ENCODE assay signal across 23 cellular contexts in the genomic region with DNA sequence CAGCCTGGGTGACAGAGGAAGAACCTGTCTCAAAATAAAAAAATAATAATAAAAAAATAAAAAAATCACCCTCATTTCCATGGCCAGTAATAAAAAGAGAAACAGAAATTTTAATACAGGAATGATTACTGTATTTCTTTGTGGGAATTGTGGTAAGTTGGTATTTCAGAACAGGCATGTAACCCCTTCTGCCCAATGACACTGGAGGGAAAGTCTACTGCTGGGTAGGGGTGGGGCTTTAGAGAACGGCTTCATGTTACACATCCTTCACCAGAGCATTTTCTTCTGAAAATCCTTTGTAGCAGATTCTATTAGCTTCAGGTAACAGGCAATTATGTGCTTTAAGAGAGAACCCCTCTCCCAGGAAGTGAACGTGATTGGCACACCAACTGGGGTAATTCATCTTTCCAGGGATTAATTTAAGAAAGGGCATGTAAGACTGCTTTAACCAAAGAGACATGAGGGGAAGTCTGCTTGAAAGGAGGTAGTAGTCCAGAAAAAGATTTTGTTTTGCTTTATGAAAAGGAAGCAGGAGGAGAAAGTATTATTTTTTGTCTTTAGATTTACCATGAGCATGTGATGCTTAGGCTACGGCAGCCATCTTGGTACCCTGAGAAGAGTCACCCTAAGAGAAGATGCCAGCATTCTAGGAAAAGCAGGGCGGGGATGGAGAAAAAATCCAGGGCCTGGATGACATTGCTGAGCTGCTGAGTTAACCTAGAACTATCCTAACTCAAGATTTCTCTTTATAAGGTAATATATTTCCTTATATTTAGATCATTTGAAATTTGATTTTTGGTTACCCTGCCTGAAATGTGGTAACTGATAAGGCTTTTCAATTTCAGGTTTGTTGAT. TPM values are rescaled to one million over a fixed set of nuclear protein-coding genes. Genes with fewer than 3 reads are reported as not detected.
A peak's percentile ranks its signal among the peaks of the same experiment; 100 is the strongest.
DNase-seq lines count a peak whose midpoint lies in the region; ATAC-seq, FAIRE-seq and TF ChIP-seq lines count a peak whose summit lies in the region.
"Had no signal": no experiment of that assay in that cellular context is flagged by ENCODE, and none has a peak within 500 bp of the region (broad histone marks: within the 10 kb centered on the region; RNA-seq: fewer than 3 reads in every experiment).

No MANE protein-coding gene starts in this region.

- H3K9me3 ChIP-seq in GM12878 (replicated peaks; ENCODE audit: control insufficient read depth, insufficient read depth, low read length): no peaks in the 10 kb centered on the region
- no peaks in the 10 kb centered on the region for H3K9me3 ChIP-seq in OCI-LY7 (ENCODE audit: low read length)
- no peaks in the 10 kb centered on the region for H3K9me3 ChIP-seq in ovary
- H3K9me3 ChIP-seq: suprapubic skin had no signal

- TF ChIP-seq CTCF in D721Med (IDR thresholded peaks at IDR 0.05; ENCODE audit: insufficient read depth, missing control alignments) (no peak), GM12878 (IDR thresholded peaks at IDR 0.05 in 2 of 3, conservative IDR thresholded peaks at IDR 0.05 in 1 of 3; ENCODE audit: control insufficient read depth in 2 of 3, extremely low read depth in 1 of 3, insufficient read depth in 1 of 3, low read depth in 3 of 3, low read length in 3 of 3) (no peak), OCI-LY7 (conservative IDR thresholded peaks at IDR 0.05; ENCODE audit: low read length) (no peak), ovary (IDR thresholded peaks at IDR 0.05) (no peak)

- TF ChIP-seq RAD21 in GM12878 (IDR thresholded peaks at IDR 0.05; ENCODE audit: insufficient read depth, low read depth, low read length): no peak

- H3K27me3 ChIP-seq in GM12878 (replicated peaks in 1 of 2; ENCODE audit: control insufficient read depth in 2 of 2, insufficient read depth in 2 of 2, low read length in 1 of 2) (no peaks in the 10 kb centered on the region; a peak in 1 of 4 replicates), ovary (no peaks in the 10 kb centered on the region)
- H3K27me3 ChIP-seq: suprapubic skin had no signal

- H3K79me2 ChIP-seq in GM12878 (ENCODE audit: control insufficient read depth, insufficient read depth, low read length) (no peaks in the 10 kb centered on the region), OCI-LY7 (ENCODE audit: insufficient read depth, low read depth, low read length) (no peaks in the 10 kb centered on the region)

- intact Hi-C loops in GM12878 (cut with micrococcal nuclease; ENCODE audit: unreplicated experiment) (no loop called here), OCI-LY7 (cut with micrococcal nuclease; ENCODE audit: unreplicated experiment) (no loop called here), ovary (cut with DNase I) (loop anchor here in 1 of 4 donors (10.0 kb wide), 1 partner anchor 152 kb away; no protein-coding TSS in a partner anchor)

- 10% methylated on average over 4 of the region's 4 CpGs for WGBS in GM12878 (ENCODE audit: insufficient coverage, insufficient replicate concordance, low lambda C conversion rate, missing lambda C conversion rate)
- 74 to 87% (median 83%) methylated on average over 4 of the region's 4 CpGs for WGBS in ovary, 3 donors

- H3K27ac ChIP-seq in GM12878 (ENCODE audit: control insufficient read depth, insufficient read depth) (no peak overlapping the region), OCI-LY7 (ENCODE audit: low read depth, low read length, poor library complexity, severe bottlenecking) (no peak overlapping the region), ovary (no peak overlapping the region)
- H3K27ac ChIP-seq: RWPE1, suprapubic skin had no signal

- DNase-seq in D721Med (ENCODE audit: insufficient read length, low spot score): no peak
- DNase-seq in LHCN-M2 (ENCODE audit: low read depth): peak; percentile 14
- DNase-seq in NCI-H748 (lab: John Stamatoyannopoulos, UW; ENCODE audit: unreplicated experiment): peak; percentile 74
- no peak for DNase-seq in GM12878 (ENCODE audit: low read depth, low spot score)
- DNase-seq in OCI-LY7 (ENCODE audit: low spot score): no peak
- no peak for DNase-seq in ovary
- DNase-seq: activated CD4-positive, alpha-beta T cell treated with anti-CD3 and anti-CD28 coated beads, Interleukin-2, amount 50 U/mL, for 1 hour; activated naive CD4-positive, alpha-beta T cell treated with anti-CD3 and anti-CD28 coated beads, Interleukin-2, amount 50 U/mL, for 16 hours; activated T-cell treated with anti-CD3 and anti-CD28 coated beads for 4 hours; cortex of kidney; Kasumi-1; mammary epithelial cell; naive B cell; NCI-H1930; NCI-H774; stimulated activated CD8-positive, alpha-beta memory T cell treated with anti-CD3 and anti-CD28 coated beads, Interleukin-4, amount 100 ng/mL, for 48 hours had no signal

- no peak for TF ChIP-seq EP300 in GM12878 (IDR thresholded peaks at IDR 0.05; ENCODE audit: borderline replicate concordance in 1 of 2, control insufficient read depth in 1 of 2, low read depth in 2 of 2, low read length in 2 of 2)
- no peak for TF ChIP-seq EP300 in ovary (IDR thresholded peaks at IDR 0.05)

- RAD21 ChIA-PET in GM12878 (lab: Charles Lee; ENCODE audit: unreplicated experiment): no interaction called here

- H3K4me3 ChIP-seq in GM12878: no peak overlapping the region
- no peak overlapping the region for H3K4me3 ChIP-seq in OCI-LY7 (ENCODE audit: low read depth, low read length, poor library complexity, severe bottlenecking)
- no peak overlapping the region for H3K4me3 ChIP-seq in ovary
- H3K4me3 ChIP-seq: suprapubic skin had no signal

- POLR2A ChIA-PET in GM12878 (lab: Charles Lee) (no interaction called here), OCI-LY7 (lab: Charles Lee) (no interaction called here)

- ATAC-seq in GM12878: no peak
- no peak for ATAC-seq in GM18870 (IDR thresholded peaks at IDR 0.05; ENCODE audit: unreplicated experiment)
- no peak for ATAC-seq in GM18909 (IDR thresholded peaks at IDR 0.05; ENCODE audit: poor library complexity, unreplicated experiment)

- FAIRE-seq in D721Med (lab: Jason Lieb, UNC) (peak; percentile 35), GM12878 (lab: Jason Lieb, UNC) (no peak)
- FAIRE-seq: keratinocyte had no signal

- H3K9me2 ChIP-seq in OCI-LY7 (ENCODE audit: insufficient read depth, low read length): no peaks in the 10 kb centered on the region

- H3K4me1 ChIP-seq in GM12878 (ENCODE audit: control insufficient read depth, insufficient read depth, low read length): no peaks in the 10 kb centered on the region
- H3K4me1 ChIP-seq in OCI-LY7 (ENCODE audit: insufficient read depth, low read length, poor library complexity, severe bottlenecking): no peaks in the 10 kb centered on the region
- H3K4me1 ChIP-seq in ovary (ENCODE audit: insufficient read depth): peaks cover 1% of the 10 kb centered on the region
- H3K4me1 ChIP-seq: suprapubic skin had no signal

- no peak overlapping the region for H2AFZ ChIP-seq in GM12878 (ENCODE audit: control insufficient read depth, low read depth, low read length)
- no peak overlapping the region for H2AFZ ChIP-seq in OCI-LY7 (ENCODE audit: low read length)

- BruUV-seq in GM12878 (replicated peaks; lab: Mats Ljungman, UMichigan) (no TSS peak), OCI-LY7 (replicated peaks; lab: Mats Ljungman, UMichigan) (no TSS peak)

- CTCF ChIA-PET in GM12878 (lab: Yijun Ruan, JAX): interaction anchor here (0.6 kb wide), 1 partner anchor 28 kb away, joined by 3 read pairs; no protein-coding TSS in a partner anchor
- CTCF ChIA-PET in OCI-LY7 (lab: Charles Lee; ENCODE audit: unreplicated experiment): no interaction called here

- SMC1A ChIA-PET in GM12878 (lab: Charles Lee; ENCODE audit: uncharacterized antibody, unreplicated experiment): interaction anchor here (1.6 kb wide), 1 partner anchor 323 kb away, joined by 3 read pairs; no protein-coding TSS in a partner anchor

- H3K4me2 ChIP-seq in GM12878 (ENCODE audit: control insufficient read depth, insufficient read depth) (no peak overlapping the region), OCI-LY7 (ENCODE audit: low read length) (no peak overlapping the region)

- no peak overlapping the region for H3K9ac ChIP-seq in GM12878 (ENCODE audit: control insufficient read depth, insufficient read depth, low read length)

- H3K36me3 ChIP-seq in GM12878 (ENCODE audit: control insufficient read depth in 2 of 2, insufficient read depth in 2 of 2, low read length in 1 of 2): no peaks in the 10 kb centered on the region
- H3K36me3 ChIP-seq in OCI-LY7 (ENCODE audit: insufficient read depth, low read length): no peaks in the 10 kb centered on the region
- no peaks in the 10 kb centered on the region for H3K36me3 ChIP-seq in ovary
- H3K36me3 ChIP-seq: suprapubic skin had no signal

- TF ChIP-seq POLR2A in GM12878 (IDR thresholded peaks at IDR 0.05; ENCODE audit: low read depth, low read length) (no peak), ovary (IDR thresholded peaks at IDR 0.05) (no peak)

- in situ Hi-C loops in GM12878 (cut with MboI): no loop called here

- H4K20me1 ChIP-seq in GM12878 (ENCODE audit: control insufficient read depth, insufficient read depth) (no peaks in the 10 kb centered on the region), OCI-LY7 (ENCODE audit: insufficient read depth, low read length) (no peaks in the 10 kb centered on the region)

TF ChIP-seq in GM12878, 131 proteins besides CTCF, POLR2A, EP300 and RAD21 (continues in another document):
- TF ChIP-seq YY1 (IDR thresholded peaks at IDR 0.05; ENCODE audit: low read depth, low read length): 0 out of 2 replicates have a peak, but pooled peaks have one; percentile 10

RNA-seq across cellular contexts. Expression of a gene that starts 57.7 kb away (rescaled TPM):
- total RNA-seq in LHCN-M2 (2014; rRNA removed) (not detected in 2 replicates), GM12878 (2014; rRNA removed) (not detected in 2 replicates), GM12878 (2014; rRNA removed; fragmentation: Illumina TruSeq; extraction: Trizol) (not detected in 2 replicates), GM12878 (2021) (0.10 TPM in 1 of 2 replicates, not detected in the other), OCI-LY7 (2022) (not detected in 2 replicates), ovary (10 to 100 TPM in 3 of 7 donors, 1 to 10 TPM in 4; 1.3 to 31.7 (median 4.8) TPM)
- not detected for polyA plus RNA-seq in LHCN-M2 (2012)
- total RNA-seq in GM12878 (2013; cell fraction: nucleolus; rRNA removed): not detected in 2 replicates
- polyA plus RNA-seq in GM12878 (2011; ENCODE audit: low read depth): not detected
- polyA plus RNA-seq in GM12878 (2011; rRNA removed) (not detected in 2 replicates), GM12878 (2014; fragmentation: Illumina TruSeq; extraction: Trizol) (not detected in 2 replicates), GM12878 (2014; fragmentation: Nextera tagmentation; extraction: Ambion mirVana) (under 1 TPM in 1 of 2 experiments, not detected in 1; 0.05 TPM), GM12878 (2014; rRNA removed) (not detected in 2 replicates), GM12878 (2016; fragmentation: Nextera tagmentation; extraction: Ambion mirVana) (not detected), ovary (100 to 1,000 TPM in 1 of 2 donors, 1 to 10 TPM in 1; 4.7 to 248 TPM)
- 0.03 TPM in 1 of 2 replicates, not detected in the other for polyA plus RNA-seq in GM12878 (2011; cell fraction: cytosol; rRNA removed)
- not detected in 2 replicates for polyA plus RNA-seq in GM12878 (2011; cell fraction: nucleus; rRNA removed)
- polyA plus RNA-seq in GM12878 (2012): not detected in 2 replicates
- not detected in 2 replicates for polyA minus RNA-seq in GM12878 (2011; rRNA and poly(A)+ RNA removed)
- not detected in 2 replicates for polyA minus RNA-seq in GM12878 (2011; cell fraction: cytosol; rRNA and poly(A)+ RNA removed)
- not detected in 2 replicates for polyA minus RNA-seq in GM12878 (2011; cell fraction: nucleus; rRNA and poly(A)+ RNA removed)
- not detected in 2 replicates for total RNA-seq in OCI-LY7 (2014; rRNA removed; shearing (Covaris generic))
- total RNA-seq: HT-29, mammary epithelial cell, progenitor cell of endocrine pancreas had no signal
- polyA plus RNA-seq: keratinocyte, mammary epithelial cell had no signal

Comparison
In these comparisons a context has a peak if more than half of its experiments do, and no peak if none do; other contexts are left out.
1. DNase-seq: peak in LHCN-M2 (single experiment) and NCI-H748 (single experiment); none in D721Med (single experiment), GM12878 (single experiment), OCI-LY7 (single experiment) and ovary (0 of 5).